17 cellular contexts compared by ENCODE assay signal in genomic region chr1:224273651-224274050, GRCh38. TPM values are rescaled to one million over a fixed set of nuclear protein-coding genes. Genes with fewer than 3 reads are reported as not detected.
DNase-seq lines count a peak whose midpoint lies in the region; ATAC-seq lines count a peak whose summit lies in the region.
"Had no signal": no experiment of that assay in that cellular context is flagged by ENCODE, and none has a peak within 500 bp of the region (broad histone marks: within the 10 kb centered on the region; RNA-seq: fewer than 3 reads in every experiment).

No MANE protein-coding gene starts in this region.

- no peaks in the 10 kb centered on the region for H3K4me1 Mint-ChIP-seq in activated T-helper 17 cell treated with anti-CD3 and anti-CD28 coated beads, Interleukin-2, amount 50 U/mL, for 72 hours
- H3K4me1 Mint-ChIP-seq in activated naive CD4-positive, alpha-beta T cell treated with anti-CD3 and anti-CD28 coated beads, Interleukin-2, amount 10 ng/mL, durations not matched to agents 7 days and 5 days = peaks cover 13% of the 10 kb centered on the region
- H3K4me1 Mint-ChIP-seq: natural killer cell had no signal

- H3K27me3 Mint-ChIP-seq in activated T-helper 17 cell treated with anti-CD3 and anti-CD28 coated beads, Interleukin-2, amount 50 U/mL, for 72 hours = no peaks in the 10 kb centered on the region
- no peaks in the 10 kb centered on the region for H3K27me3 Mint-ChIP-seq in activated naive CD4-positive, alpha-beta T cell treated with anti-CD3 and anti-CD28 coated beads, Interleukin-2, amount 10 ng/mL, durations not matched to agents 7 days and 5 days

- no peak overlapping the region for H3K27ac Mint-ChIP-seq in activated T-helper 17 cell treated with anti-CD3 and anti-CD28 coated beads, Interleukin-2, amount 50 U/mL, for 72 hours
- H3K27ac Mint-ChIP-seq in activated naive CD4-positive, alpha-beta T cell treated with anti-CD3 and anti-CD28 coated beads, Interleukin-2, amount 10 ng/mL, durations not matched to agents 7 days and 5 days = no peak overlapping the region

- no peak overlapping the region for H3K4me3 Mint-ChIP-seq in activated T-helper 17 cell treated with anti-CD3 and anti-CD28 coated beads, Interleukin-2, amount 50 U/mL, for 72 hours
- no peak overlapping the region for H3K4me3 Mint-ChIP-seq in activated naive CD4-positive, alpha-beta T cell treated with anti-CD3 and anti-CD28 coated beads, Interleukin-2, amount 10 ng/mL, durations not matched to agents 7 days and 5 days
- H3K4me3 Mint-ChIP-seq: natural killer cell had no signal

- peaks cover 63% of the 10 kb centered on the region for H3K36me3 Mint-ChIP-seq in activated T-helper 17 cell treated with anti-CD3 and anti-CD28 coated beads, Interleukin-2, amount 50 U/mL, for 72 hours (ENCODE audit: low read depth)
- H3K36me3 Mint-ChIP-seq in activated naive CD4-positive, alpha-beta T cell treated with anti-CD3 and anti-CD28 coated beads, Interleukin-2, amount 10 ng/mL, durations not matched to agents 7 days and 5 days = peaks cover 36% of the 10 kb centered on the region
- H3K36me3 Mint-ChIP-seq: natural killer cell had no signal

- ATAC-seq in activated T-helper 17 cell treated with anti-CD3 and anti-CD28 coated beads, Interleukin-2, amount 50 U/mL, for 72 hours (replicated peaks) = no peak
- ATAC-seq: left lung, natural killer cell, upper lobe of right lung had no signal

- H3K9me3 Mint-ChIP-seq in activated T-helper 17 cell treated with anti-CD3 and anti-CD28 coated beads, Interleukin-2, amount 50 U/mL, for 72 hours = no peaks in the 10 kb centered on the region
- no peaks in the 10 kb centered on the region for H3K9me3 Mint-ChIP-seq in activated naive CD4-positive, alpha-beta T cell treated with anti-CD3 and anti-CD28 coated beads, Interleukin-2, amount 10 ng/mL, durations not matched to agents 7 days and 5 days
- H3K9me3 Mint-ChIP-seq: natural killer cell had no signal

- CTCF ChIA-PET in activated naive CD4-positive, alpha-beta T cell treated with anti-CD3 and anti-CD28 coated beads, Interleukin-2, amount 10 ng/mL, durations not matched to agents 7 days and 5 days (lab: Charles Lee) = no interaction called here

- H3K27ac ChIP-seq in substantia nigra (ENCODE audit: low read depth, low read length, poor library complexity, severe bottlenecking) = no peak overlapping the region
- H3K27ac ChIP-seq: left lung, right atrium auricular region, upper lobe of right lung had no signal

- peak; percentile 71 for DNase-seq in EH (ENCODE audit: low read depth)
- DNase-seq in M059J (ENCODE audit: low read depth) = peak; percentile 76
- peak; percentile 21 for DNase-seq in dermis blood vessel endothelial cell
- peak; percentile 62 for DNase-seq in non-pigmented ciliary epithelial cell (ENCODE audit: low read depth)
- no peak for DNase-seq in substantia nigra (lab: John Stamatoyannopoulos, UW)
- no peak for DNase-seq in activated naive CD4-positive, alpha-beta T cell treated with anti-CD3 and anti-CD28 coated beads, Interleukin-2, amount 10 ng/mL, durations not matched to agents 7 days and 5 days
- no peak for DNase-seq in C1 segment of cervical spinal cord (lab: John Stamatoyannopoulos, UW)
- DNase-seq: activated naive CD4-positive, alpha-beta T cell treated with Interleukin-2 at 50 U/mL for 16 hours; central memory CD4-positive, alpha-beta T cell; GDM1; hippocampal formation; left lung; natural killer cell; NCI-H2081 treated with DMSO at 0.1 percent for 48 hours; upper lobe of right lung had no signal

RNA-seq across cellular contexts. Expression of gene NVL, which starts 56.3 kb away (rescaled TPM):
- 29.8 and 33.5 TPM in 2 replicates for total RNA-seq in M059J (2014; rRNA removed; shearing (Covaris generic))
- 31.0 and 38.2 TPM in 2 replicates for total RNA-seq in dermis blood vessel endothelial cell
- total RNA-seq in activated T-helper 17 cell treated with anti-CD3 and anti-CD28 coated beads, Interleukin-2, amount 50 U/mL, for 72 hours = 10 to 100 TPM; 19.9 to 39.5 TPM

Comparison
In these comparisons a context has a peak if more than half of its experiments do, and no peak if none do; other contexts are left out.
1. DNase-seq: peak in EH (single experiment), M059J (single experiment), dermis blood vessel endothelial cell (single experiment) and non-pigmented ciliary epithelial cell (single experiment); none in substantia nigra (0 of 49), activated naive CD4-positive, alpha-beta T cell treated with anti-CD3 and anti-CD28 coated beads, Interleukin-2, amount 10 ng/mL, durations not matched to agents 7 days and 5 days (single experiment) and C1 segment of cervical spinal cord (0 of 14).